8 cellular contexts compared by ENCODE assay signal in genomic region chr5:21459744-21460073, GRCh38.
DNase-seq lines count a peak whose midpoint lies in the region; ATAC-seq and TF ChIP-seq lines count a peak whose summit lies in the region.
"Not testable (repeated sequence)": the region's sequence is repeated elsewhere in the genome, so short reads cannot be mapped to it uniquely, and the experiment has no call there.

No MANE protein-coding gene starts in this region.

- H3K79me2 ChIP-seq in OCI-LY1 (ENCODE audit: insufficient read depth, low read length) = not testable (repeated sequence)

- H3K9ac ChIP-seq in OCI-LY1 (ENCODE audit: low read length) = peak overlapping the region; percentile 69

- intact Hi-C loops in heart left ventricle (cut with DNase I); uterus (cut with DNase I; ENCODE audit: low total_unique reads): not testable (repeated sequence)

- not testable (repeated sequence) for H3K36me3 Mint-ChIP-seq in activated T-cell treated with anti-CD3 and anti-CD28 coated beads, Interleukin-2, amount 50 U/mL, for 4 hours (ENCODE audit: insufficient read depth); mesothelial cell of epicardium

- H3K9me2 ChIP-seq in OCI-LY1 (ENCODE audit: low read depth, low read length) = not testable (repeated sequence)

- H3K4me1 Mint-ChIP-seq in activated T-cell treated with anti-CD3 and anti-CD28 coated beads, Interleukin-2, amount 50 U/mL, for 4 hours (ENCODE audit: low read depth); mesothelial cell of epicardium: not testable (repeated sequence)

- peak overlapping the region; percentile 8; the same call in 1 of the 2 replicates for H3K4me2 ChIP-seq in OCI-LY1 (ENCODE audit: low read length)

- H3K27ac Mint-ChIP-seq in mesothelial cell of epicardium = peak overlapping the region; percentile 81

- H3K9me3 ChIP-seq in OCI-LY1 (ENCODE audit: low read length); heart left ventricle; uterus: not testable (repeated sequence)

- not testable (repeated sequence) for H3F3A ChIP-seq in OCI-LY1 (ENCODE audit: insufficient read depth, low read length)

- not testable (repeated sequence) for H3K9me3 Mint-ChIP-seq in activated T-cell treated with anti-CD3 and anti-CD28 coated beads, Interleukin-2, amount 50 U/mL, for 4 hours; mesothelial cell of epicardium

- 0% methylated on average over 1 to 2 of the region's 7 CpGs for WGBS in heart left ventricle, 4 donors

- H3K36me3 ChIP-seq in OCI-LY1 (ENCODE audit: insufficient read depth, low read length); uterus: not testable (repeated sequence)
- peaks cover 0 to 26% (median 20%) of the 10 kb centered on the region in 9 donors for H3K36me3 ChIP-seq in heart left ventricle

- not testable (repeated sequence) for DNase-seq in GM12865 (ENCODE audit: low read depth); activated T-cell treated with anti-CD3 and anti-CD28 coated beads, Interleukin-2, amount 50 U/mL, for 4 hours; choroid plexus epithelial cell (ENCODE audit: low read depth); heart left ventricle; mesothelial cell of epicardium (ENCODE audit: low spot score in 2 of 2, unreplicated experiment in 2 of 2); retinal pigment epithelial cell (ENCODE audit: low read depth); uterus

- not testable (repeated sequence) for ATAC-seq in activated T-cell treated with anti-CD3 and anti-CD28 coated beads, Interleukin-2, amount 50 U/mL, for 4 hours; heart left ventricle

- TF ChIP-seq POLR2A in heart left ventricle (IDR thresholded peaks at IDR 0.05); uterus (IDR thresholded peaks at IDR 0.05): not testable (repeated sequence)

- H3K4me3 Mint-ChIP-seq in activated T-cell treated with anti-CD3 and anti-CD28 coated beads, Interleukin-2, amount 50 U/mL, for 4 hours = peak overlapping the region; percentile 92
- H3K4me3 Mint-ChIP-seq in mesothelial cell of epicardium = peak overlapping the region; percentile 94

- H3K27me3 ChIP-seq in OCI-LY1 (ENCODE audit: insufficient read depth, low read length); heart left ventricle; uterus: not testable (repeated sequence)

- H3K4me3 ChIP-seq in GM12865 (ENCODE audit: low read depth, low read length) (peak overlapping the region; percentile 71), OCI-LY1 (ENCODE audit: low read depth, low read length, poor library complexity, severe bottlenecking) (peak overlapping the region; percentile 67), choroid plexus epithelial cell (ENCODE audit: low read depth, low read length) (peak overlapping the region; percentile 69), heart left ventricle (peak overlapping the region; percentile 49 to 99 (median 80)), retinal pigment epithelial cell (ENCODE audit: low read length) (peak overlapping the region; percentile 70), uterus (peak overlapping the region; percentile 69 to 86)

- H3K27me3 Mint-ChIP-seq in activated T-cell treated with anti-CD3 and anti-CD28 coated beads, Interleukin-2, amount 50 U/mL, for 4 hours (ENCODE audit: low read depth); mesothelial cell of epicardium (ENCODE audit: low read depth): not testable (repeated sequence)

- not testable (repeated sequence) for H2AFZ ChIP-seq in OCI-LY1 (ENCODE audit: low read length)

- H4K20me1 ChIP-seq in OCI-LY1 (ENCODE audit: insufficient read depth, low read length) = not testable (repeated sequence)

- not testable (repeated sequence) for H3K27ac ChIP-seq in OCI-LY1 (ENCODE audit: low read depth, low read length, poor library complexity, severe bottlenecking)
- H3K27ac ChIP-seq in heart left ventricle (peak overlapping the region in 11 of 12 donors; percentile 49 to 76 (median 65)), uterus (peak overlapping the region; percentile 65 to 74)

- not testable (repeated sequence) for H3K4me1 ChIP-seq in OCI-LY1 (ENCODE audit: insufficient read depth, low read length, severe bottlenecking); uterus
- H3K4me1 ChIP-seq in heart left ventricle = peaks cover 0 to 12% (median 0%) of the 10 kb centered on the region in 12 donors

- TF ChIP-seq CTCF in GM12865 (IDR thresholded peaks at IDR 0.05; ENCODE audit: insufficient read depth, low read depth, low read length, missing control alignments); OCI-LY1 (IDR thresholded peaks at IDR 0.05; ENCODE audit: low read length); choroid plexus epithelial cell (conservative IDR thresholded peaks at IDR 0.05; ENCODE audit: low read depth, low read length); heart left ventricle (IDR thresholded peaks at IDR 0.05); mesothelial cell of epicardium (IDR thresholded peaks at IDR 0.05; ENCODE audit: unreplicated experiment); retinal pigment epithelial cell (conservative IDR thresholded peaks at IDR 0.05; ENCODE audit: low read depth, low read length); uterus (IDR thresholded peaks at IDR 0.05): not testable (repeated sequence)
